In the genomic region with DNA sequence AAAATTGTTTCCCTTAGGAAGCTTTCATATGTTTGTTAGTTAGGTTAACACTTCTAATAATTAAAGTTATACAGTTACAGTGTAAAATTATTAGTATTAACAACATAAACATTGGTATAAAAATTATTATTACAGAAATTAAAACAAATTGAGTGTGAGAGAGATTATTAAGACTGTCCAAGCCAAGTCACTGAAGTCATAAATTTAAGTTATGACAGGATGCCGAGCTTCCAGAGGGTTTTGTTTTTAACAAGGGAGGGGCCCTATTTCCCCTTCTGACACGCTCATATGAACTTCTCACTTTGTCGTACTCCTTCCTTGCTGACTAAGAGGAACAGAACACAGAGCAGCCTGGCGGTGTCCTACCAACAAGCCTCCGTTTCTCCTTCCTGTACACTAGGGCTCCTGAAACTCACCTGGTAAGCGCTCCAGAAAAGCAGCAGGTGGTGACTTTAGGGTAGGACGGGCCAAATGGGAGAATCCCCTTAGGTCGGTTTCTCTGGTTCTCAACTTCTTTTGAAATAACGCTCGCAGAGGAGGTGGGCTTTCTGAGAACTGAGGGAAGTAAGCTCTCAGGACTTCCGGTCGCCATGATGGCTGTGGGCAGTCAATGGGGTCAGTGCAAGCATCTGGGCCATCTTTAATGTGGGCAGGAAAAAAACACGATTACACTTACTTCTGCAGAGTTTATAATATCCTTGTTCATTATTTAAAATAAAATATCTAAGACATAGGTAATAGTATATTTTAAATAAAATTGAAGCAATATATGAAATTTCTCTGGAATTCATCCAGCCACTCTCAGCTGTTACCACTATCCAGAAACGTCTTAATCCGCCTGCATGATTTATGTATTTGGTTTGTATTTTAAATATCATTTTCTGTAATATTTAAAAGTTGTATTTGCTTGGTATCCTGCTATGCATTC, we compare ENCODE assay signal across 8 cellular contexts. TPM values are rescaled to one million over a fixed set of nuclear protein-coding genes. Genes with fewer than 3 reads are reported as not detected.
A peak's percentile ranks its signal among the peaks of the same experiment; 100 is the strongest.
DNase-seq lines count a peak whose midpoint lies in the region; ATAC-seq and TF ChIP-seq lines count a peak whose summit lies in the region.

A gene with protein sequence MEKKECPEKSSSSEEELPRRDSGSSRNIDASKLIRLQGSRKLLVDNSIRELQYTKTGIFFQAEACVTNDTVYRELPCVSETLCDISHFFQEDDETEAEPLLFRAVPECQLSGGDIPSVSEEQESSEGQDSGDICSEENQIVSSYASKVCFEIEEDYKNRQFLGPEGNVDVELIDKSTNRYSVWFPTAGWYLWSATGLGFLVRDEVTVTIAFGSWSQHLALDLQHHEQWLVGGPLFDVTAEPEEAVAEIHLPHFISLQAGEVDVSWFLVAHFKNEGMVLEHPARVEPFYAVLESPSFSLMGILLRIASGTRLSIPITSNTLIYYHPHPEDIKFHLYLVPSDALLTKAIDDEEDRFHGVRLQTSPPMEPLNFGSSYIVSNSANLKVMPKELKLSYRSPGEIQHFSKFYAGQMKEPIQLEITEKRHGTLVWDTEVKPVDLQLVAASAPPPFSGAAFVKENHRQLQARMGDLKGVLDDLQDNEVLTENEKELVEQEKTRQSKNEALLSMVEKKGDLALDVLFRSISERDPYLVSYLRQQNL (minus strand): TSS at position 537 of the 928 bp plus-strand sequence. CDS start 14,892 bp downstream, outside the sequence.

- TF ChIP-seq CTCF in AG09309 (IDR thresholded peaks at IDR 0.05; ENCODE audit: control insufficient read depth, insufficient read depth, low read depth, low read length, missing control alignments): no peak

- ATAC-seq in GM19035 (IDR thresholded peaks at IDR 0.05; ENCODE audit: unreplicated experiment) (peak; percentile 62), HG03457 (IDR thresholded peaks at IDR 0.05; ENCODE audit: unreplicated experiment) (peak; percentile 38), left lobe of liver (peak; percentile 87)

- H3K4me3 ChIP-seq in AG09309 (ENCODE audit: control insufficient read depth, low read depth, low read length): peak within 1 kb of the TSS; percentile 70

- DNase-seq in AG09309 (ENCODE audit: low read depth): no peak
- DNase-seq in NCI-H69 (lab: John Stamatoyannopoulos, UW): peak; percentile 95
- DNase-seq in activated CD4-positive, alpha-beta T cell treated with anti-CD3 and anti-CD28 coated beads, Interleukin-2, amount 50 U/mL, for 1 hour: peak; percentile 73
- peak; percentile 93 for DNase-seq in dermis blood vessel endothelial cell
- peak; percentile 85 for DNase-seq in left lobe of liver (ENCODE audit: low spot score)
- DNase-seq in stimulated activated CD4-positive, alpha-beta T cell treated with anti-CD3 and anti-CD28 coated beads, Interleukin-2, amount 100 ng/mL, for 24 hours: peak; percentile 76 to 81

RNA-seq across cellular contexts. Expression of the gene that starts here (rescaled TPM):
- 104 and 112 TPM in 2 replicates for total RNA-seq in dermis blood vessel endothelial cell
- total RNA-seq in left lobe of liver: 17.4 TPM
